In the genomic region with DNA sequence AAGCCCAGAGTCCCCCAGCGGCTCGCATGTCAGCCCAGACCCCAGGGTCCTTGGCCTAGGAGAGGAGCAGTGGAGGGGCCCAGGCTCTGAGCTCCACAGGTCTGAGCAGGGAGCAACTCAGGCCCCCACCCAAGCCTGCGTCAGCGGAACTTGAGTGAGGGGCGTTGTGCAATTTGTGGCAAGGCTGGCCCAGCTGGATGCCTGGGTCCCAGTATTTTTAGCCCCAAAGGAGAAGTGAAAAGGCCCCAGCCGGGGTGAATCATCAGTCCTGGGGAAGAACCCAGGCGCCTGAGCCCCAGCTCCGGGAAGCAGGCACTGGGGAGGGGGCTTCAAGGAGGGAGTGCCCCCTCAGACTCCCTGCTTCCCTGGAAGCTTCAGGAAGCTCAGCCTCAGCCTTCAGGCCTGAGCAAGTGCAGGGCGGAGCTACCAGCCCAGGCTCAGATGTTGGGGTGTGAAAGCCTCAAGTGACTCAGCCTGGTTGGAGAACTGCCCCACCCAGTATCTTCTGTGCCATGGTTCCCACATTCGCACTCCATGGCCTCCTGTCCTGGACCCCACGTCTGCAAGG, we compare ENCODE assay signal across 6 cellular contexts. TPM values are rescaled to one million over a fixed set of nuclear protein-coding genes. Genes with fewer than 3 reads are reported as not detected.
DNase-seq lines count a peak whose midpoint lies in the region; ATAC-seq and TF ChIP-seq lines count a peak whose summit lies in the region.

No MANE protein-coding gene starts in this region.

- H3K36me3 ChIP-seq in right lobe of liver = peaks cover 0 to 9% (median 0%) of the 10 kb centered on the region in 4 donors

- H3K27me3 ChIP-seq in right lobe of liver = no peaks in the 10 kb centered on the region

- no peaks in the 10 kb centered on the region for H3K9me3 Mint-ChIP-seq in IgD-negative memory B cell

- intact Hi-C loops in right lobe of liver (cut with DNase I) = no loop called here

- 26% methylated on average over 4 of the region's 11 CpGs for WGBS in right lobe of liver (ENCODE audit: insufficient coverage, low coverage, low lambda C conversion rate, missing lambda C conversion rate)

- no peaks in the 10 kb centered on the region for H3K27me3 Mint-ChIP-seq in IgD-negative memory B cell

- peaks cover 28 to 39% (median 37%) of the 10 kb centered on the region in 3 donors for H3K4me1 Mint-ChIP-seq in IgD-negative memory B cell

- peak overlapping the region; percentile 95 to 99 (median 96) for H3K27ac ChIP-seq in right lobe of liver

- DNase-seq in activated effector memory CD4-positive, alpha-beta T cell treated with anti-CD3 and anti-CD28 coated beads, Interleukin-2, amount 50 U/mL, for 16 hours = peak; percentile 82
- DNase-seq in right lobe of liver (peak; percentile 80 to 88 (median 80)), GOT3 (lab: John Stamatoyannopoulos, UW) (no peak)

- no peak for TF ChIP-seq CTCF in right lobe of liver (IDR thresholded peaks at IDR 0.05)

- peak overlapping the region; percentile 93 to 100 (median 95) for H3K27ac Mint-ChIP-seq in IgD-negative memory B cell

- H3K9me3 ChIP-seq in right lobe of liver = no peaks in the 10 kb centered on the region

- peaks cover 4% of the 10 kb centered on the region for H3K36me3 Mint-ChIP-seq in IgD-negative memory B cell

- peak; percentile 1 to 4 (median 1) for ATAC-seq in right lobe of liver
- no peak for ATAC-seq in GM19463 (IDR thresholded peaks at IDR 0.05; ENCODE audit: unreplicated experiment)
- ATAC-seq in GM18520 (IDR thresholded peaks at IDR 0.05; ENCODE audit: unreplicated experiment) = no peak

- H3K4me1 ChIP-seq in right lobe of liver = peaks cover 0 to 60% (median 25%) of the 10 kb centered on the region in 4 donors

- peak overlapping the region in 2 of 3 donors; percentile 1 to 6 for H3K4me3 ChIP-seq in right lobe of liver

- peak overlapping the region in 2 of 4 donors; percentile 84 to 89 for H3K4me3 Mint-ChIP-seq in IgD-negative memory B cell

- TF ChIP-seq POLR2A in right lobe of liver (IDR thresholded peaks at IDR 0.05) = peak; percentile 1

RNA-seq across cellular contexts. Expression of gene MED29, which starts 7.2 kb away (rescaled TPM):
- 68.7 TPM for polyA plus RNA-seq in IgD-negative memory B cell
- total RNA-seq in right lobe of liver = 10 to 100 TPM; 19.4 to 38.1 (median 24.1) TPM

RNA-seq across cellular contexts. Expression of gene PAF1, which starts 7.5 kb away (rescaled TPM):
- 64.1 TPM for polyA plus RNA-seq in IgD-negative memory B cell
- total RNA-seq in right lobe of liver = 10 to 100 TPM; 18.6 to 34.9 (median 24.8) TPM

RNA-seq across cellular contexts. Expression of gene ZFP36, which starts 8.3 kb away (rescaled TPM):
- polyA plus RNA-seq in IgD-negative memory B cell = 579 TPM
- 100 to 1,000 TPM in 3 of 6 experiments, 10 to 100 TPM in 3; 28.3 to 156 (median 91.7) TPM for total RNA-seq in right lobe of liver

RNA-seq across cellular contexts. Expression of gene PLEKHG2, which starts 14.1 kb away (rescaled TPM):
- polyA plus RNA-seq in IgD-negative memory B cell = 6.5 TPM
- 10 to 100 TPM in 1 of 6 experiments, 1 to 10 TPM in 5; 1.6 to 15.0 (median 6.3) TPM for total RNA-seq in right lobe of liver

RNA-seq across cellular contexts. Expression of gene RPS16, which starts 37.4 kb away (rescaled TPM):
- 2,255 TPM for polyA plus RNA-seq in IgD-negative memory B cell
- 100 to 1,000 TPM; 448 to 643 (median 568) TPM for total RNA-seq in right lobe of liver

Comparison
In these comparisons a context has a peak if more than half of its experiments do, and no peak if none do; other contexts are left out.
1. ATAC-seq: peak in right lobe of liver (4 of 4); none in GM19463 (single experiment) and GM18520 (single experiment).